ENCODE assay signal across 8 cellular contexts in the genomic region with DNA sequence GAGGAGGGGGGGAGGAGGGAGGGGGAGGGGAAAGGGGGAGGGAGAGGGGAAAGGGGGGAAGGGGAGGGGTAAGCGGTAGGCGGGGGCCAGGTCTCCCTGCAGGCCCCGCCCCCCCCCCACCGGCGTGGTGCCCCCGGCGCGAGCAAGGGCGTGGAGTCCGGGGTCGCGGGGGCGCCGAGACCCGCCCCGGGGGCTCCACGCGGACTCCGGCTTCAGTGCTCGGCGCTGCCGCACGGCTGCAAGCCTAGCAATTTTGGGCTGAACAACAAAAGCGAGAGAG. TPM values are rescaled to one million over a fixed set of nuclear protein-coding genes. Genes with fewer than 3 reads are reported as not detected.
DNase-seq lines count a peak whose midpoint lies in the region; ATAC-seq, FAIRE-seq and TF ChIP-seq lines count a peak whose summit lies in the region.

No MANE protein-coding gene starts in this region.

- ATAC-seq in left ventricle myocardium superior = no peak

- H3K4me3 ChIP-seq in cardiac muscle cell (peak overlapping the region; percentile 45), bronchial epithelial cell (ENCODE audit: low read depth, low read length) (peak overlapping the region; percentile 53), mesodermal cell (ENCODE audit: extremely low read depth, insufficient read depth, low read length, poor library complexity, severe bottlenecking) (peak overlapping the region; percentile 43), uterus (peak overlapping the region; percentile 34 to 58)

- no peak for FAIRE-seq in bronchial epithelial cell (lab: Jason Lieb, UNC)

- TF ChIP-seq POLR2A in uterus (IDR thresholded peaks at IDR 0.05) = no peak

- TF ChIP-seq CTCF in cardiac muscle cell (IDR thresholded peaks at IDR 0.05; ENCODE audit: low read depth, low read length) (no peak), bronchial epithelial cell (IDR thresholded peaks at IDR 0.05; ENCODE audit: insufficient read depth, low read length, severe bottlenecking) (no peak), uterus (IDR thresholded peaks at IDR 0.05) (no peak), GM13976 (IDR thresholded peaks at IDR 0.05; ENCODE audit: borderline replicate concordance, control extremely low read depth, extremely low read depth, insufficient read depth, missing control alignments) (no peak)

- H3K9me3 ChIP-seq in cardiac muscle cell (ENCODE audit: low read depth) (no peaks in the 10 kb centered on the region), mesodermal cell (ENCODE audit: control insufficient read depth, low read length) (no peaks in the 10 kb centered on the region), uterus (no peaks in the 10 kb centered on the region)

- no peaks in the 10 kb centered on the region for H3K27me3 ChIP-seq in cardiac muscle cell
- H3K27me3 ChIP-seq in bronchial epithelial cell (ENCODE audit: control insufficient read depth, insufficient read depth, low read length) = peaks cover 4% of the 10 kb centered on the region
- H3K27me3 ChIP-seq in uterus = no peaks in the 10 kb centered on the region

- WGBS in mesodermal cell (ENCODE audit: insufficient coverage in 2 of 2), 2 experiments = 5 to 20% methylated on average over 1 to 8 of the region's 24 CpGs

- H3K4me1 ChIP-seq in cardiac muscle cell (ENCODE audit: low read depth) = peaks cover 12% of the 10 kb centered on the region
- peaks cover 25% of the 10 kb centered on the region for H3K4me1 ChIP-seq in mesodermal cell (ENCODE audit: control insufficient read depth, insufficient read depth, low read length, poor library complexity, severe bottlenecking)
- H3K4me1 ChIP-seq in uterus = peaks cover 0 to 12% of the 10 kb centered on the region in 2 donors

- intact Hi-C loops in left ventricle myocardium superior (cut with micrococcal nuclease) (loop anchor here (2.0 kb wide), 1 partner anchor 471 kb away; no protein-coding TSS in a partner anchor), uterus (cut with DNase I; ENCODE audit: low total_unique reads) (loop anchor here (5.0 kb wide), 1 partner anchor 473 kb away; no protein-coding TSS in a partner anchor)

- no peak for DNase-seq in cardiac muscle cell (ENCODE audit: low read depth in 1 of 2, low spot score in 1 of 2)
- DNase-seq in left ventricle myocardium superior = no peak
- no peak for DNase-seq in bronchial epithelial cell (ENCODE audit: low read depth)
- peak in 1 of 2 donors; percentile 38 for DNase-seq in uterus
- DNase-seq in HuH-7.5 (ENCODE audit: low spot score) = no peak
- DNase-seq in stimulated activated CD4-positive, alpha-beta T cell treated with anti-CD3 and anti-CD28 coated beads, Interleukin-4, amount 100 ng/mL, for 1 hour = no peak
- DNase-seq in GM13976 (ENCODE audit: low spot score) = no peak

- H3K27ac ChIP-seq in cardiac muscle cell (no peak overlapping the region), mesodermal cell (ENCODE audit: low read depth, low read length, severe bottlenecking) (no peak overlapping the region), uterus (peak overlapping the region; percentile 89 to 90)

- in situ Hi-C loops in GM13976 (cut with MboI; ENCODE audit: low sequenced_read_pairs, unreplicated experiment) = loop anchor here (10.0 kb wide), 1 partner anchor 475 kb away; no protein-coding TSS in a partner anchor

- H3K36me3 ChIP-seq in cardiac muscle cell = no peaks in the 10 kb centered on the region
- no peaks in the 10 kb centered on the region for H3K36me3 ChIP-seq in bronchial epithelial cell (ENCODE audit: control insufficient read depth, insufficient read depth, low read length)
- H3K36me3 ChIP-seq in mesodermal cell (ENCODE audit: control insufficient read depth, insufficient read depth, low read length) = no peaks in the 10 kb centered on the region
- no peaks in the 10 kb centered on the region for H3K36me3 ChIP-seq in uterus

RNA-seq across cellular contexts. Expression of a gene that starts 10.8 kb away (rescaled TPM):
- total RNA-seq in cardiac muscle cell (1.8 and 2.5 TPM in 2 replicates), left ventricle myocardium superior (not detected), bronchial epithelial cell (not detected in 2 replicates), uterus (under 1 TPM in 1 of 4 donors, not detected in 3; 0.35 TPM)
- 2.9 and 4.3 TPM in 2 replicates for polyA plus RNA-seq in cardiac muscle cell
- polyA plus RNA-seq in mesodermal cell (2013, experiment 1 of 2) = 0.29 TPM
- not detected for polyA plus RNA-seq in mesodermal cell (2013, experiment 2 of 2)

RNA-seq across cellular contexts. Expression of a gene that starts 15.8 kb away (rescaled TPM):
- total RNA-seq in cardiac muscle cell (35.2 and 36.1 TPM in 2 replicates), left ventricle myocardium superior (66.5 TPM), bronchial epithelial cell (32.6 and 40.8 TPM in 2 replicates), uterus (10 to 100 TPM in 3 of 4 donors, 1 to 10 TPM in 1; 1.8 to 30.8 (median 21.6) TPM)
- 77.6 and 86.0 TPM in 2 replicates for polyA plus RNA-seq in cardiac muscle cell
- polyA plus RNA-seq in mesodermal cell (2013, experiment 1 of 2) = 60.6 TPM
- polyA plus RNA-seq in mesodermal cell (2013, experiment 2 of 2) = 49.5 TPM

RNA-seq across cellular contexts. Expression of a gene that starts 31.8 kb away (rescaled TPM):
- total RNA-seq in cardiac muscle cell (23.9 and 24.0 TPM in 2 replicates), left ventricle myocardium superior (9.7 TPM), bronchial epithelial cell (6.1 and 9.2 TPM in 2 replicates), uterus (10 to 100 TPM in 2 of 4 donors, 1 to 10 TPM in 2; 1.3 to 20.3 (median 8.5) TPM)
- polyA plus RNA-seq in cardiac muscle cell = 15.0 and 25.2 TPM in 2 replicates
- 16.8 TPM for polyA plus RNA-seq in mesodermal cell (2013, experiment 1 of 2)
- 13.4 TPM for polyA plus RNA-seq in mesodermal cell (2013, experiment 2 of 2)

RNA-seq across cellular contexts. Expression of a gene that starts 55.3 kb away (rescaled TPM):
- total RNA-seq in cardiac muscle cell = 1.6 and 10.2 TPM in 2 replicates
- 3.0 and 9.5 TPM in 2 replicates for polyA plus RNA-seq in cardiac muscle cell
- total RNA-seq in left ventricle myocardium superior = 0.20 TPM
- total RNA-seq in bronchial epithelial cell = 0.13 TPM in 1 of 2 replicates, not detected in the other
- 19.4 TPM for polyA plus RNA-seq in mesodermal cell (2013, experiment 1 of 2)
- 14.9 TPM for polyA plus RNA-seq in mesodermal cell (2013, experiment 2 of 2)
- total RNA-seq in uterus = 1 to 10 TPM in 2 of 4 donors, not detected in 2; 3.5 to 5.5 TPM

Comparison
In these comparisons a context has a peak if more than half of its experiments do, and no peak if none do; other contexts are left out.
1. H3K27ac ChIP-seq: peak in uterus (2 of 2); none in cardiac muscle cell (single experiment) and mesodermal cell (single experiment).
2. Peak in every context shown above with its lines, with median percentiles within 50 percentile points of each other: H3K4me3 ChIP-seq.